16 cellular contexts compared by ENCODE assay signal in the genomic region with DNA sequence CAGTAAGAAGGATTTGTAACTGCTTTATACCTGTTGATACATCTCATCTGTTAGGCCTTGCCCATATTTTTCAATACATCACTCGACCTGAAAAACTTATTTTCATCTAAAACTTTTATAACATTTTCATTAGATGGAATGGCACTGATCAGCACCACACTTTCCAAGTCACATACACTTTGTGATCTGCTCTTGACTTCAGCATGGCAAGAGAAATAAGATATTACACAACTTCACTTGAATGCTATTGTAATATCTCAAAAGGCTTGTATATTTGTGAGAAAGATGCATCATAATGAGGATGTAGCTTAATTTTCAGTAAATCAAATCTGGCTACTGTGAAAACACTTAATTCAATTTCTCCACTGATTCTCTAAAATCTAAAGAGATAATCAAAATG.
DNase-seq lines count a peak whose midpoint lies in the region; FAIRE-seq and TF ChIP-seq lines count a peak whose summit lies in the region.
"Had no signal": no experiment of that assay in that cellular context is flagged by ENCODE, and none has a peak within 500 bp of the region (broad histone marks: within the 10 kb centered on the region; RNA-seq: fewer than 3 reads in every experiment).

No MANE protein-coding gene starts in this region.

- H3K27me3 ChIP-seq in neutrophil, result no peaks in the 10 kb centered on the region
- H3K27me3 ChIP-seq: BLaER1 treated with 17β-estradiol and CSF1 and Interleukin-3, amounts not matched to agents 10 nM and 100 nM had no signal

- DNase-seq in SIG-M5 treated with dmso at 0.1 percent for 504 hours (lab: John Stamatoyannopoulos, UW; ENCODE audit: unreplicated experiment), result peak; percentile 1
- no peak for DNase-seq in SIG-M5 (lab: John Stamatoyannopoulos, UW)
- DNase-seq in GM19239 (ENCODE audit: insufficient read length, low spot score), result no peak
- peak; percentile 37 for DNase-seq in NOMO-1 treated with DMSO at 0.1 percent for 48 hours (lab: John Stamatoyannopoulos, UW; ENCODE audit: unreplicated experiment)
- DNase-seq in NCI-H128 (lab: John Stamatoyannopoulos, UW; ENCODE audit: unreplicated experiment), result no peak
- no peak for DNase-seq in activated naive CD4-positive, alpha-beta T cell treated with anti-CD3 and anti-CD28 coated beads, Interleukin-2, amount 10 ng/mL, durations not matched to agents 7 days and 5 days
- DNase-seq: 8988T; Calu3; CD4-positive, alpha-beta T cell; DMS79 treated with DMSO at 0.1 percent for 48 hours; GDM1; GM23248; H7 had no signal

- H3K27ac ChIP-seq in neutrophil, result peak overlapping the region; percentile 92
- H3K27ac ChIP-seq: BLaER1 treated with 17β-estradiol and CSF1 and Interleukin-3, amounts not matched to agents 10 nM and 100 nM; GM23248 had no signal

- peaks cover 3% of the 10 kb centered on the region for H3K4me1 Mint-ChIP-seq in activated naive CD4-positive, alpha-beta T cell treated with anti-CD3 and anti-CD28 coated beads, Interleukin-2, amount 10 ng/mL, durations not matched to agents 7 days and 5 days

- H3K9me3 Mint-ChIP-seq in activated naive CD4-positive, alpha-beta T cell treated with anti-CD3 and anti-CD28 coated beads, Interleukin-2, amount 10 ng/mL, durations not matched to agents 7 days and 5 days, result peaks cover 9% of the 10 kb centered on the region

- CTCF ChIA-PET in activated naive CD4-positive, alpha-beta T cell treated with anti-CD3 and anti-CD28 coated beads, Interleukin-2, amount 10 ng/mL, durations not matched to agents 7 days and 5 days (lab: Charles Lee), result no interaction called here

- FAIRE-seq in GM19239 (lab: Jason Lieb, UNC), result peak; percentile 71

- no peak overlapping the region for H3K4me3 ChIP-seq in neutrophil (ENCODE audit: low read depth in 1 of 2, low read length in 1 of 2)
- H3K4me3 ChIP-seq: BLaER1 treated with 17β-estradiol and CSF1 and Interleukin-3, amounts not matched to agents 10 nM and 100 nM; GM23248 had no signal

- H3K9me3 ChIP-seq in neutrophil, result no peaks in the 10 kb centered on the region

- H3K27ac Mint-ChIP-seq in activated naive CD4-positive, alpha-beta T cell treated with anti-CD3 and anti-CD28 coated beads, Interleukin-2, amount 10 ng/mL, durations not matched to agents 7 days and 5 days, result no peak overlapping the region
- H3K27ac Mint-ChIP-seq: CD4-positive, alpha-beta T cell; IgD-negative memory B cell had no signal

- no peak overlapping the region for H3K4me3 Mint-ChIP-seq in activated naive CD4-positive, alpha-beta T cell treated with anti-CD3 and anti-CD28 coated beads, Interleukin-2, amount 10 ng/mL, durations not matched to agents 7 days and 5 days
- H3K4me3 Mint-ChIP-seq: CD4-positive, alpha-beta T cell had no signal

- H3K4me1 ChIP-seq in neutrophil (ENCODE audit: control insufficient read depth in 1 of 2, insufficient read depth in 1 of 2, low read depth in 1 of 2, low read length in 1 of 2), result peaks cover 65 to 67% of the 10 kb centered on the region in 2 experiments

- H3K27me3 Mint-ChIP-seq in activated naive CD4-positive, alpha-beta T cell treated with anti-CD3 and anti-CD28 coated beads, Interleukin-2, amount 10 ng/mL, durations not matched to agents 7 days and 5 days, result no peaks in the 10 kb centered on the region
- H3K27me3 Mint-ChIP-seq: CD4-positive, alpha-beta T cell; IgD-negative memory B cell had no signal

- peaks cover 7% of the 10 kb centered on the region for H3K36me3 Mint-ChIP-seq in activated naive CD4-positive, alpha-beta T cell treated with anti-CD3 and anti-CD28 coated beads, Interleukin-2, amount 10 ng/mL, durations not matched to agents 7 days and 5 days

- no peaks in the 10 kb centered on the region for H3K36me3 ChIP-seq in neutrophil

- no peak for TF ChIP-seq CTCF in neutrophil (IDR thresholded peaks at IDR 0.05)

Comparison
In these comparisons a context has a peak if more than half of its experiments do, and no peak if none do; other contexts are left out.
1. DNase-seq: peak in SIG-M5 treated with dmso at 0.1 percent for 504 hours (single experiment) and NOMO-1 treated with DMSO at 0.1 percent for 48 hours (single experiment); none in SIG-M5 (single experiment), GM19239 (single experiment), NCI-H128 (single experiment) and activated naive CD4-positive, alpha-beta T cell treated with anti-CD3 and anti-CD28 coated beads, Interleukin-2, amount 10 ng/mL, durations not matched to agents 7 days and 5 days (single experiment).